ENCODE assay signal across 3 cellular contexts in genomic region chr6:29603456-29603855, GRCh38.
TF ChIP-seq lines count a peak whose summit lies in the region.

No MANE protein-coding gene starts in this region.

TF ChIP-seq in GM23338, 12 proteins besides CTCF, POLR2A, EP300 and RAD21 (continued from another document and continues in another):
- TF ChIP-seq ZNF462 (CRISPR knock-in tag; IDR thresholded peaks at IDR 0.05) (no peak), EZH2phosphoT487 (IDR thresholded peaks at IDR 0.05; ENCODE audit: unreplicated experiment) (no peak), NANOG (IDR thresholded peaks at IDR 0.05; ENCODE audit: borderline replicate concordance) (no peak), ZNF331 (CRISPR knock-in tag; IDR thresholded peaks at IDR 0.05; ENCODE audit: low read depth) (no peak)
- TF ChIP-seq, protein P1, sequence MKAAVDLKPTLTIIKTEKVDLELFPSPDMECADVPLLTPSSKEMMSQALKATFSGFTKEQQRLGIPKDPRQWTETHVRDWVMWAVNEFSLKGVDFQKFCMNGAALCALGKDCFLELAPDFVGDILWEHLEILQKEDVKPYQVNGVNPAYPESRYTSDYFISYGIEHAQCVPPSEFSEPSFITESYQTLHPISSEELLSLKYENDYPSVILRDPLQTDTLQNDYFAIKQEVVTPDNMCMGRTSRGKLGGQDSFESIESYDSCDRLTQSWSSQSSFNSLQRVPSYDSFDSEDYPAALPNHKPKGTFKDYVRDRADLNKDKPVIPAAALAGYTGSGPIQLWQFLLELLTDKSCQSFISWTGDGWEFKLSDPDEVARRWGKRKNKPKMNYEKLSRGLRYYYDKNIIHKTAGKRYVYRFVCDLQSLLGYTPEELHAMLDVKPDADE (IDR thresholded peaks at IDR 0.05): no peak

TF ChIP-seq in WTC11, 78 proteins besides CTCF, POLR2A, EP300 and RAD21:
- TF ChIP-seq ARID4B (CRISPR knock-in tag; IDR thresholded peaks at IDR 0.05; ENCODE audit: borderline replicate concordance): no peak

TF ChIP-seq in neural cell, 6 proteins besides CTCF, POLR2A, EP300 and RAD21 (continued from another document):
- TF ChIP-seq, protein P2, sequence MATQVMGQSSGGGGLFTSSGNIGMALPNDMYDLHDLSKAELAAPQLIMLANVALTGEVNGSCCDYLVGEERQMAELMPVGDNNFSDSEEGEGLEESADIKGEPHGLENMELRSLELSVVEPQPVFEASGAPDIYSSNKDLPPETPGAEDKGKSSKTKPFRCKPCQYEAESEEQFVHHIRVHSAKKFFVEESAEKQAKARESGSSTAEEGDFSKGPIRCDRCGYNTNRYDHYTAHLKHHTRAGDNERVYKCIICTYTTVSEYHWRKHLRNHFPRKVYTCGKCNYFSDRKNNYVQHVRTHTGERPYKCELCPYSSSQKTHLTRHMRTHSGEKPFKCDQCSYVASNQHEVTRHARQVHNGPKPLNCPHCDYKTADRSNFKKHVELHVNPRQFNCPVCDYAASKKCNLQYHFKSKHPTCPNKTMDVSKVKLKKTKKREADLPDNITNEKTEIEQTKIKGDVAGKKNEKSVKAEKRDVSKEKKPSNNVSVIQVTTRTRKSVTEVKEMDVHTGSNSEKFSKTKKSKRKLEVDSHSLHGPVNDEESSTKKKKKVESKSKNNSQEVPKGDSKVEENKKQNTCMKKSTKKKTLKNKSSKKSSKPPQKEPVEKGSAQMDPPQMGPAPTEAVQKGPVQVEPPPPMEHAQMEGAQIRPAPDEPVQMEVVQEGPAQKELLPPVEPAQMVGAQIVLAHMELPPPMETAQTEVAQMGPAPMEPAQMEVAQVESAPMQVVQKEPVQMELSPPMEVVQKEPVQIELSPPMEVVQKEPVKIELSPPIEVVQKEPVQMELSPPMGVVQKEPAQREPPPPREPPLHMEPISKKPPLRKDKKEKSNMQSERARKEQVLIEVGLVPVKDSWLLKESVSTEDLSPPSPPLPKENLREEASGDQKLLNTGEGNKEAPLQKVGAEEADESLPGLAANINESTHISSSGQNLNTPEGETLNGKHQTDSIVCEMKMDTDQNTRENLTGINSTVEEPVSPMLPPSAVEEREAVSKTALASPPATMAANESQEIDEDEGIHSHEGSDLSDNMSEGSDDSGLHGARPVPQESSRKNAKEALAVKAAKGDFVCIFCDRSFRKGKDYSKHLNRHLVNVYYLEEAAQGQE (IDR thresholded peaks at IDR 0.05; ENCODE audit: borderline replicate concordance): no peak
- TF ChIP-seq EZH2 (IDR thresholded peaks at IDR 0.05; ENCODE audit: borderline replicate concordance, insufficient read depth, low read length, poor library complexity, severe bottlenecking): no peak
